In the genomic region with DNA sequence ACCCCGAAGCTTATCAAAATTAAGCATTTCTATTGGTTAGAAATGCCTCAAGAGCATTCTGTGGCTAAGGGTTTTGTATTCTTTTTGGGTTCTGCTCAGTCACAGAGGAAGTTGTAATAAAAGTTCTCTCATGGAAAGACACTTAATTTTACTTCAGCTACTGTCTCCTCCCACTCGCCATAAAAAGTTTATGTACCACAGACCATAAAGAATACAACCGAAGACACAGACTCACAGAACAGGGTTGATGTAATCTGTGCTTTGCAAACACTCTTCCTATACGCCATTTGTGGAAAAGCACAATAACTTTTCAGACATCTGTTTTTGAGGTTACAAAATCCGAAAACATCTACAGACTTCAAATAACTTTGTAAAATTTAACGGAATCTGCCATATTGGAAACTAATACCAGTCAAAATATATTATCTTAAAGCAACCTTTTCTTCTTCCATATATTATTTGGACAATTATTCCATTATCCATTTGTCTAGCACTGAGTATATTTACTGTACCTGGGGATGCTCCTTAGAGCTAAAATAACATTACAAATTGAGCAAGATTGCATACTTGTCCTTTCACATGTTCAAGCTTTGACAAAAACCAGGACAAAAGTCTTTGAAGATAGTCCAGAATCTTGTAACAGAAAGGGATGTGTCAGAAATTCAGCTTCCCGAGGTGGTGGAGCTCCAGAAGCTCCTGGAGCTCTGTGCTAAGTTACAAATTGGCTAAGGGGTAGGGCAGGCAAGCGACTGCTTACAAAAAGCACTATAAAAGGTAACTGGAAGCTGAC, we compare ENCODE assay signal across 25 cellular contexts.
DNase-seq lines count a peak whose midpoint lies in the region; ATAC-seq, FAIRE-seq and TF ChIP-seq lines count a peak whose summit lies in the region.
"Had no signal": no experiment of that assay in that cellular context is flagged by ENCODE, and none has a peak within 500 bp of the region (broad histone marks: within the 10 kb centered on the region; RNA-seq: fewer than 3 reads in every experiment).

No MANE protein-coding gene starts in this region.

- 47% methylated on average over 8 of the region's 8 CpGs for WGBS in smooth muscle cell (ENCODE audit: low lambda C conversion rate)

- no peaks in the 10 kb centered on the region for H4K20me1 ChIP-seq in smooth muscle cell (ENCODE audit: low read depth)

- TF ChIP-seq CTCF in LNCaP clone FGC (IDR thresholded peaks at IDR 0.05; ENCODE audit: control insufficient read depth, extremely low read depth, insufficient read depth) (no peak), smooth muscle cell (IDR thresholded peaks at IDR 0.05; ENCODE audit: borderline replicate concordance, insufficient read depth, poor library complexity, severe bottlenecking) (no peak)

- peak; percentile 83 for FAIRE-seq in endometrium (lab: Jason Lieb, UNC)
- FAIRE-seq: GM12891, RCC 7860 had no signal

- H2AFZ ChIP-seq in smooth muscle cell (ENCODE audit: low read depth), result peak overlapping the region; percentile 71
- H2AFZ ChIP-seq: GM23248 had no signal

- peak overlapping the region; percentile 47 for H3K4me2 ChIP-seq in smooth muscle cell
- H3K4me2 ChIP-seq: SK-N-SH had no signal

- H3K9ac ChIP-seq in muscle layer of colon (ENCODE audit: low read length) (no peak overlapping the region), smooth muscle cell (ENCODE audit: low read depth) (no peak overlapping the region)
- H3K9ac ChIP-seq: GM23248, SK-N-SH had no signal

- H3K4me1 ChIP-seq in muscle layer of colon (ENCODE audit: insufficient read depth, low read length) (peaks cover 26% of the 10 kb centered on the region), smooth muscle cell (ENCODE audit: low read depth) (no peaks in the 10 kb centered on the region)
- H3K4me1 ChIP-seq: BE2C had no signal

- no peaks in the 10 kb centered on the region for H3F3A ChIP-seq in smooth muscle cell (ENCODE audit: low read depth)

- H3K27me3 ChIP-seq in muscle layer of colon (ENCODE audit: control insufficient read depth in 1 of 2, insufficient read depth in 2 of 2, low read length in 2 of 2) (no peaks in the 10 kb centered on the region), smooth muscle cell (ENCODE audit: low read depth) (no peaks in the 10 kb centered on the region)
- H3K27me3 ChIP-seq: BE2C had no signal

- H3K27ac ChIP-seq in muscle layer of colon (ENCODE audit: low read depth, low read length) (peak overlapping the region; percentile 42), smooth muscle cell (ENCODE audit: low read depth) (no peak overlapping the region)
- H3K27ac ChIP-seq: GM23248 had no signal

- H3K9me3 ChIP-seq in muscle layer of colon (ENCODE audit: low read length) (no peaks in the 10 kb centered on the region), smooth muscle cell (replicated peaks; ENCODE audit: low read depth) (no peaks in the 10 kb centered on the region)
- H3K9me3 ChIP-seq: BE2C, SK-N-SH had no signal

- H3K79me2 ChIP-seq in smooth muscle cell (ENCODE audit: low read depth), result no peaks in the 10 kb centered on the region

- H3K4me3 ChIP-seq in LNCaP clone FGC (ENCODE audit: low read depth, low read length), result no peak overlapping the region
- H3K4me3 ChIP-seq in muscle layer of colon (ENCODE audit: low read depth in 1 of 2, low read length in 2 of 2), result no peak overlapping the region
- no peak overlapping the region for H3K4me3 ChIP-seq in smooth muscle cell
- H3K4me3 ChIP-seq: GM23248 had no signal

- ATAC-seq in GM21786 (IDR thresholded peaks at IDR 0.05; ENCODE audit: unreplicated experiment) (no peak), GM18870 (IDR thresholded peaks at IDR 0.05; ENCODE audit: unreplicated experiment) (no peak)

- DNase-seq in LNCaP clone FGC (ENCODE audit: low read depth) (peak; percentile 51), smooth muscle cell (lab: John Stamatoyannopoulos, UW; ENCODE audit: unreplicated experiment) (no peak), AML-193 (lab: John Stamatoyannopoulos, UW) (no peak)
- DNase-seq: BE2C, Calu3, DMS79 treated with DMSO at 0.1 percent for 48 hours, GF-D8, GM23248, H7, KG1, NCI-H1048, NCI-H1417, NCI-H187, NCI-H2081 treated with DMSO at 0.1 percent for 48 hours, NCI-H2171, NCI-H226, NCI-H69, SIG-M5, SK-N-SH had no signal

- H3K36me3 ChIP-seq in muscle layer of colon (ENCODE audit: insufficient read depth, low read length) (no peaks in the 10 kb centered on the region), smooth muscle cell (ENCODE audit: low read depth) (no peaks in the 10 kb centered on the region)
- H3K36me3 ChIP-seq: BE2C had no signal
